ENCODE assay signal across 8 cellular contexts in the genomic region with DNA sequence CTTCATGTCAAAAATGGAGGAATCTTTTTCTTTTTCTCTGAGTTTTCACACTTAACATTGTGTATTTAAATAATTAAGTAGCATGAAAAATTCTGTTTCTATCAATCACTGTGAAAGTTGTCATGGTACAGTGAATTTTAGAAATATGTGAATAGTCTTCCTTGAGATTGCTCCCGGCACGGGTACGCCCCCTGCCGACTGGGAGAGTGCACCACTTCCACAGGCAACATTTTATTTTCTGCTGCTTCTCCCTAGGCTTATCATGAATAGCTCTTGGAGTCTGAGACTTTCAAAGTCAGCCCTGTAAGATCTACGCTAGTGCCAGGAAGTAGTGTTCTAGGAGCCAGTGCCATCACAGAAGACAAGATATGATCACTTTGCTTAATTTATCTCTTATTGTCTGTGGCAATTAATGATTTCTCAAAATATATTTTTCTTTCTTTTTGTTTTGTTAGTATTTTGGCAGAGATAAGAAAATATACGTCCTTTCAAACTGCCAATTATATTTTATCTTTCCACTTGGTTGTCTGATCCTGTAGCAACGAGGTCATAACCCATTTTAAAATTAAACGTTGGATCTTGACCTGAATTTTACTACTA.
A peak's percentile ranks its signal among the peaks of the same experiment; 100 is the strongest.
DNase-seq lines count a peak whose midpoint lies in the region; ATAC-seq and TF ChIP-seq lines count a peak whose summit lies in the region.

No MANE protein-coding gene starts in this region.

- ATAC-seq in GM21529 (IDR thresholded peaks at IDR 0.05; ENCODE audit: unreplicated experiment), result peak; percentile 87

- H3K4me1 Mint-ChIP-seq in T-helper 2 cell treated with Interferon-gamma antibody and Interleukin-4, amounts not matched to agents 5 μg/mL and 100 μg/mL, for 36 hours (ENCODE audit: low read depth), result no peaks in the 10 kb centered on the region

- no peaks in the 10 kb centered on the region for H3K4me1 ChIP-seq in smooth muscle cell (ENCODE audit: low read depth)

- H3K27me3 Mint-ChIP-seq in T-helper 2 cell treated with Interferon-gamma antibody and Interleukin-4, amounts not matched to agents 5 μg/mL and 100 μg/mL, for 36 hours (ENCODE audit: low read depth), result no peaks in the 10 kb centered on the region

- H3K36me3 ChIP-seq in smooth muscle cell (ENCODE audit: low read depth), result no peaks in the 10 kb centered on the region

- no peaks in the 10 kb centered on the region for H3K9me3 ChIP-seq in smooth muscle cell (replicated peaks; ENCODE audit: low read depth)

- no peaks in the 10 kb centered on the region for H3K36me3 Mint-ChIP-seq in T-helper 2 cell treated with Interferon-gamma antibody and Interleukin-4, amounts not matched to agents 5 μg/mL and 100 μg/mL, for 36 hours (ENCODE audit: low read depth)

- no peak overlapping the region for H3K27ac Mint-ChIP-seq in T-helper 2 cell treated with Interferon-gamma antibody and Interleukin-4, amounts not matched to agents 5 μg/mL and 100 μg/mL, for 36 hours

- H3K9ac ChIP-seq in smooth muscle cell (ENCODE audit: low read depth), result no peak overlapping the region

- no peak overlapping the region for H3K4me3 ChIP-seq in smooth muscle cell

- no peaks in the 10 kb centered on the region for H3K79me2 ChIP-seq in smooth muscle cell (ENCODE audit: low read depth)

- WGBS in smooth muscle cell (ENCODE audit: low lambda C conversion rate), result 27% methylated on average over 8 of the region's 8 CpGs

- DNase-seq in activated T-cell treated with anti-CD3 and anti-CD28 coated beads, Interleukin-2, amount 50 U/mL, for 48 hours, result peak; percentile 19 to 20
- no peak for DNase-seq in activated T-cell treated with anti-CD3 and anti-CD28 coated beads, Interleukin-2, amount 50 U/mL, for 1 hour
- DNase-seq in HPDE6-E6E7 (ENCODE audit: extremely low spot score) (peak; percentile 22), glomerular visceral epithelial cell (ENCODE audit: extremely low spot score) (peak; percentile 65), smooth muscle cell (lab: John Stamatoyannopoulos, UW; ENCODE audit: unreplicated experiment) (peak; percentile 2), mesenteric fat pad (ENCODE audit: low spot score) (no peak)
- DNase-seq in T-helper 2 cell treated with Interferon-gamma antibody and Interleukin-4, amounts not matched to agents 5 μg/mL and 100 μg/mL, for 36 hours (ENCODE audit: low spot score), result peak; percentile 4

- H3F3A ChIP-seq in smooth muscle cell (ENCODE audit: low read depth), result no peaks in the 10 kb centered on the region

- H3K4me2 ChIP-seq in smooth muscle cell, result no peak overlapping the region

- no peaks in the 10 kb centered on the region for H3K27me3 ChIP-seq in smooth muscle cell (ENCODE audit: low read depth)

- H3K4me3 Mint-ChIP-seq in T-helper 2 cell treated with Interferon-gamma antibody and Interleukin-4, amounts not matched to agents 5 μg/mL and 100 μg/mL, for 36 hours, result no peak overlapping the region

- peak overlapping the region; percentile 59 for H2AFZ ChIP-seq in smooth muscle cell (ENCODE audit: low read depth)

- peak; percentile 93 for TF ChIP-seq CTCF in smooth muscle cell (IDR thresholded peaks at IDR 0.05; ENCODE audit: borderline replicate concordance, insufficient read depth, poor library complexity, severe bottlenecking)

- no peak overlapping the region for H3K27ac ChIP-seq in smooth muscle cell (ENCODE audit: low read depth)

- H3K9me3 Mint-ChIP-seq in T-helper 2 cell treated with Interferon-gamma antibody and Interleukin-4, amounts not matched to agents 5 μg/mL and 100 μg/mL, for 36 hours, result no peaks in the 10 kb centered on the region

- no peaks in the 10 kb centered on the region for H4K20me1 ChIP-seq in smooth muscle cell (ENCODE audit: low read depth)

Comparison
In these comparisons a context has a peak if more than half of its experiments do, and no peak if none do; other contexts are left out.
1. DNase-seq: peak in activated T-cell treated with anti-CD3 and anti-CD28 coated beads, Interleukin-2, amount 50 U/mL, for 48 hours (2 of 2), HPDE6-E6E7 (single experiment), T-helper 2 cell treated with Interferon-gamma antibody and Interleukin-4, amounts not matched to agents 5 μg/mL and 100 μg/mL, for 36 hours (single experiment), glomerular visceral epithelial cell (single experiment) and smooth muscle cell (single experiment); none in activated T-cell treated with anti-CD3 and anti-CD28 coated beads, Interleukin-2, amount 50 U/mL, for 1 hour (single experiment) and mesenteric fat pad (single experiment).